In genomic region chr1:1315435-1315901, GRCh38 we compare ENCODE assay signal across 1 cellular context.
TF ChIP-seq lines count a peak whose summit lies in the region.

No MANE protein-coding gene starts in this region.

TF ChIP-seq in H1, 55 proteins besides CTCF, POLR2A, EP300 and RAD21:
- TF ChIP-seq SP1 (IDR thresholded peaks at IDR 0.05; ENCODE audit: low read depth, low read length) (no peak), HDAC6 (IDR thresholded peaks at IDR 0.05; ENCODE audit: low read depth, low read length) (no peak), E2F6 (IDR thresholded peaks at IDR 0.05) (peak; percentile 39; the same call in 1 of the 2 replicates), MAX (IDR thresholded peaks at IDR 0.05) (peak; percentile 95), TAF1 (IDR thresholded peaks at IDR 0.05; ENCODE audit: low read depth, low read length) (0 out of 2 replicates have a peak, but pooled peaks have one; percentile 6), BCL11A (IDR thresholded peaks at IDR 0.05; ENCODE audit: low read depth in 2 of 2, low read length in 2 of 2) (no peak), YY1 (IDR thresholded peaks at IDR 0.05; ENCODE audit: low read depth, low read length) (peak; percentile 74), GTF2F1 (IDR thresholded peaks at IDR 0.05; ENCODE audit: borderline replicate concordance, low read depth, low read length) (no peak), TBP (IDR thresholded peaks at IDR 0.05; ENCODE audit: low read depth, low read length) (no peak), KDM5A (IDR thresholded peaks at IDR 0.05; ENCODE audit: low read length) (no peak), POLR2AphosphoS5 (IDR thresholded peaks at IDR 0.05; ENCODE audit: low read depth, low read length) (peak; percentile 51; the same call in 1 of the 2 replicates)
